ENCODE assay signal across 25 cellular contexts in genomic region chr5:133334796-133335639, GRCh38.
DNase-seq lines count a peak whose midpoint lies in the region; ATAC-seq, FAIRE-seq and TF ChIP-seq lines count a peak whose summit lies in the region.
"Had no signal": no experiment of that assay in that cellular context is flagged by ENCODE, and none has a peak within 500 bp of the region (broad histone marks: within the 10 kb centered on the region; RNA-seq: fewer than 3 reads in every experiment).

No MANE protein-coding gene starts in this region.

- H4K5ac ChIP-seq in IMR-90 (ENCODE audit: low read depth, low read length) = no peak overlapping the region
- no peak overlapping the region for H4K5ac ChIP-seq in H1 (ENCODE audit: insufficient read length, low read depth, low read length)

- H3K79me1 ChIP-seq in IMR-90 (ENCODE audit: low read depth in 1 of 2, low read length in 2 of 2) (no peaks in the 10 kb centered on the region), H1 (ENCODE audit: low read depth, low read length) (no peaks in the 10 kb centered on the region)

- no peaks in the 10 kb centered on the region for H3K23me2 ChIP-seq in H1 (ENCODE audit: low read depth, low read length)

- no peaks in the 10 kb centered on the region for H3K9me1 ChIP-seq in IMR-90 (ENCODE audit: insufficient read depth, low read length)

- H2BK12ac ChIP-seq in H1 (ENCODE audit: low read depth, low read length) = no peak overlapping the region

- H3K4me1 ChIP-seq in IMR-90 (ENCODE audit: control insufficient read depth, insufficient read depth, low read length) (no peaks in the 10 kb centered on the region), H1 (replicated peaks in 1 of 4; ENCODE audit: control insufficient read depth in 3 of 4, insufficient read depth in 4 of 4, low read length in 3 of 4) (peaks cover 0 to 20% (median 9%) of the 10 kb centered on the region in 4 experiments; a peak in 6 of 7 replicates), esophagus muscularis mucosa (no peaks in the 10 kb centered on the region), gastroesophageal sphincter (no peaks in the 10 kb centered on the region)
- H3K4me1 ChIP-seq: BE2C had no signal

- WGBS in IMR-90 (ENCODE audit: extremely low coverage in 2 of 2, insufficient read length in 1 of 2), 2 experiments = 28% methylated on average over 6 of the region's 14 CpGs; no CpG with 5 or more reads in 1 of the 2 experiments
- WGBS in H1 (ENCODE audit: extremely low coverage in 1 of 2, insufficient coverage in 1 of 2, insufficient read length in 1 of 2, insufficient replicate concordance in 2 of 2, low coverage in 1 of 2, low lambda C conversion rate in 2 of 2, missing lambda C conversion rate in 1 of 2), 2 experiments = 90% methylated on average over 14 of the region's 14 CpGs; no CpG with 5 or more reads in 1 of the 2 experiments
- 71% methylated on average over 2 of the region's 14 CpGs for WGBS in esophagus muscularis mucosa
- 94 to 100% methylated on average over 1 to 6 of the region's 14 CpGs for WGBS in gastroesophageal sphincter (ENCODE audit: low coverage in 1 of 2), 2 donors

- TF ChIP-seq EP300 in H1 (IDR thresholded peaks at IDR 0.05; ENCODE audit: borderline replicate concordance in 1 of 2, low read depth in 2 of 2, low read length in 2 of 2) = no peak
- no peak for TF ChIP-seq EP300 in esophagus muscularis mucosa (IDR thresholded peaks at IDR 0.05)
- TF ChIP-seq EP300 in gastroesophageal sphincter (IDR thresholded peaks at IDR 0.05) = no peak

- no peaks in the 10 kb centered on the region for H3K79me2 ChIP-seq in H1 (ENCODE audit: control insufficient read depth in 1 of 2, insufficient read depth in 2 of 2, low read length in 2 of 2)

- no peak overlapping the region for H3K18ac ChIP-seq in IMR-90 (ENCODE audit: low read depth, low read length)
- H3K18ac ChIP-seq in H1 (ENCODE audit: extremely low read depth, low read length) = no peak overlapping the region

- no peak for FAIRE-seq in H1 (lab: Jason Lieb, UNC)
- FAIRE-seq: D721Med, H54 had no signal

- dilution Hi-C loops in IMR-90 (cut with HindIII; ENCODE audit: low sequenced_read_pairs, unreplicated experiment) = no loop called here

- H3K14ac ChIP-seq in IMR-90 (replicated peaks; ENCODE audit: low read depth, low read length) (no peak overlapping the region), H1 (ENCODE audit: insufficient read length) (no peak overlapping the region)

- H3K4me3 ChIP-seq in H7 (ENCODE audit: insufficient read depth, low read depth, low read length) = no peak overlapping the region
- no peak overlapping the region for H3K4me3 ChIP-seq in IMR-90 (ENCODE audit: insufficient read depth, low read depth, low read length)
- no peak overlapping the region for H3K4me3 ChIP-seq in H1 (ENCODE audit: extremely low read depth in 1 of 4, insufficient read depth in 2 of 4, low read depth in 3 of 4, low read length in 4 of 4)
- no peak overlapping the region for H3K4me3 ChIP-seq in esophagus muscularis mucosa
- H3K4me3 ChIP-seq in gastroesophageal sphincter = no peak overlapping the region

- DNase-seq in H7 (peak; percentile 25), IMR-90 (no peak), H1 (ENCODE audit: low read depth in 1 of 2, low spot score in 2 of 2) (no peak), posterior vena cava (ENCODE audit: low spot score) (peak; percentile 35), islet precursor cell (no peak), esophagus muscularis mucosa (ENCODE audit: extremely low spot score) (no peak)
- DNase-seq: BE2C; DMS53; GF-D8; HFFc6; MV-4-11; NCI-H1105 treated with DMSO at 0.1 percent for 48 hours; NCI-H1694; NCI-H2081; NCI-H2171; NCI-H345; NCI-H524; NCI-H774; NK-92 treated with Interleukin-12 subunit alpha and Interleukin-12 subunit beta, amount 100 ng/mL, for 24 hours had no signal

- H3K36me3 ChIP-seq in H7 (replicated peaks; ENCODE audit: control insufficient read depth, insufficient read depth, low read length) = no peaks in the 10 kb centered on the region
- no peaks in the 10 kb centered on the region for H3K36me3 ChIP-seq in IMR-90 (ENCODE audit: control insufficient read depth, insufficient read depth, low read length)
- no peaks in the 10 kb centered on the region for H3K36me3 ChIP-seq in H1 (ENCODE audit: control insufficient read depth in 2 of 4, insufficient read depth in 4 of 4, low read length in 3 of 4)
- H3K36me3 ChIP-seq in esophagus muscularis mucosa = no peaks in the 10 kb centered on the region
- H3K36me3 ChIP-seq in gastroesophageal sphincter = no peaks in the 10 kb centered on the region
- H3K36me3 ChIP-seq: BE2C had no signal

- H3K27ac ChIP-seq in IMR-90 (ENCODE audit: insufficient read depth, low read length) (no peak overlapping the region), H1 (ENCODE audit: low read depth, low read length) (no peak overlapping the region), esophagus muscularis mucosa (replicated peaks in 1 of 4) (no peak overlapping the region), gastroesophageal sphincter (no peak overlapping the region)
- H3K27ac ChIP-seq: KMS-11 had no signal

- no peak for TF ChIP-seq POLR2A in IMR-90 (IDR thresholded peaks at IDR 0.05; ENCODE audit: low read depth, low read length)
- no peak for TF ChIP-seq POLR2A in H1 (IDR thresholded peaks at IDR 0.05; ENCODE audit: control extremely low read depth in 1 of 2, low read depth in 2 of 2, low read length in 2 of 2)
- no peak for TF ChIP-seq POLR2A in esophagus muscularis mucosa (IDR thresholded peaks at IDR 0.05; ENCODE audit: low read depth)
- no peak for TF ChIP-seq POLR2A in gastroesophageal sphincter (IDR thresholded peaks at IDR 0.05)

- H3K23ac ChIP-seq in IMR-90 (ENCODE audit: low read depth, low read length) = no peak overlapping the region
- H3K23ac ChIP-seq in H1 (ENCODE audit: insufficient read length) = no peak overlapping the region

- no peak for ATAC-seq in IMR-90 (ENCODE audit: low read depth)
- no peak for ATAC-seq in gastroesophageal sphincter
- ATAC-seq: Panc1, SK-N-SH treated with all-trans-retinoic acid at 6 μM for 48 hours had no signal

- no TSS peak for BruUV-seq in IMR-90 (replicated peaks; lab: Mats Ljungman, UMichigan)

- H2BK20ac ChIP-seq in IMR-90 (ENCODE audit: low read depth, low read length) (no peak overlapping the region), H1 (ENCODE audit: low read length) (no peak overlapping the region)

- H3K56ac ChIP-seq in IMR-90 (ENCODE audit: extremely low read depth, insufficient read depth, low read length) (no peak overlapping the region), H1 (replicated peaks; ENCODE audit: insufficient read length, low read depth, low read length) (no peak overlapping the region)

- H2BK120ac ChIP-seq in IMR-90 (ENCODE audit: low read depth, low read length) = no peak overlapping the region
- no peak overlapping the region for H2BK120ac ChIP-seq in H1 (replicated peaks; ENCODE audit: low read depth, low read length)

- H3K4me2 ChIP-seq in IMR-90 (ENCODE audit: low read depth, low read length) (no peak overlapping the region), H1 (ENCODE audit: insufficient read depth in 1 of 2, low read depth in 2 of 2, low read length in 2 of 2) (no peak overlapping the region)
- H3K4me2 ChIP-seq: KMS-11 had no signal

- H4K8ac ChIP-seq in IMR-90 (ENCODE audit: low read depth in 2 of 2, low read length in 2 of 2) (no peak overlapping the region), H1 (ENCODE audit: extremely low read depth, insufficient read depth, low read length) (no peak overlapping the region)

- H2AK5ac ChIP-seq in IMR-90 (ENCODE audit: low read depth, low read length) (no peak overlapping the region), H1 (ENCODE audit: low read depth, low read length) (no peak overlapping the region; the same call in 1 of the 2 replicates)

- no peak overlapping the region for H3K4ac ChIP-seq in IMR-90 (ENCODE audit: low read depth, low read length)
- H3K4ac ChIP-seq in H1 (replicated peaks; ENCODE audit: insufficient read length, low read depth, low read length) = no peak overlapping the region

- intact Hi-C loops in IMR-90 (cut with micrococcal nuclease) = no loop called here
- intact Hi-C loops in posterior vena cava (cut with DNase I) = no loop called here
- intact Hi-C loops in esophagus muscularis mucosa (cut with DNase I) = no loop called here

- TF ChIP-seq CTCF in IMR-90 (conservative IDR thresholded peaks at IDR 0.05; ENCODE audit: low read depth, low read length) (no peak), H1 (IDR thresholded peaks at IDR 0.05; ENCODE audit: control extremely low read depth in 1 of 3, insufficient read depth in 1 of 3, low read depth in 1 of 3, low read length in 3 of 3) (no peak), esophagus muscularis mucosa (IDR thresholded peaks at IDR 0.05) (no peak), gastroesophageal sphincter (IDR thresholded peaks at IDR 0.05) (no peak)

- in situ Hi-C loops in IMR-90 (cut with MboI; ENCODE audit: low sequenced_read_pairs) = no loop called here

- H4K20me1 ChIP-seq in IMR-90 (ENCODE audit: insufficient read depth, low read length) (no peaks in the 10 kb centered on the region), H1 (replicated peaks in 1 of 2; ENCODE audit: control insufficient read depth in 1 of 2, insufficient read depth in 2 of 2, low read length in 2 of 2) (no peaks in the 10 kb centered on the region)

- no peak for TF ChIP-seq RAD21 in IMR-90 (IDR thresholded peaks at IDR 0.05; ENCODE audit: low read length)
- no peak for TF ChIP-seq RAD21 in H1 (IDR thresholded peaks at IDR 0.05 in 1 of 2, conservative IDR thresholded peaks at IDR 0.05 in 1 of 2; ENCODE audit: low read depth in 2 of 2, low read length in 2 of 2)

- peak overlapping the region; percentile 3 for H2AK9ac ChIP-seq in IMR-90 (replicated peaks; ENCODE audit: low read depth, low read length, poor library complexity)

- H2AFZ ChIP-seq in IMR-90 (replicated peaks; ENCODE audit: low read length, poor library complexity) (no peak overlapping the region), H1 (ENCODE audit: low read length) (no peak overlapping the region)

- POLR2A ChIA-PET in IMR-90 (lab: Charles Lee; ENCODE audit: unreplicated experiment) = no interaction called here
- POLR2A ChIA-PET in H1 (lab: Charles Lee; ENCODE audit: partially characterized antibody) = no interaction called here

- H3K9me3 ChIP-seq in IMR-90 (ENCODE audit: control insufficient read depth, insufficient read depth, low read length) (no peaks in the 10 kb centered on the region), H1 (ENCODE audit: insufficient read depth in 2 of 2, low read depth in 1 of 2, low read length in 1 of 2) (no peaks in the 10 kb centered on the region), esophagus muscularis mucosa (no peaks in the 10 kb centered on the region), gastroesophageal sphincter (no peaks in the 10 kb centered on the region)
- H3K9me3 ChIP-seq: BE2C had no signal

- CTCF ChIA-PET in IMR-90 (lab: Yijun Ruan, JAX) (no interaction called here), H1 (lab: Charles Lee; ENCODE audit: partially characterized antibody) (interaction anchor here (0.8 to 7.5 kb wide), 8 partner anchors 8 to 224 kb away, joined by 3 to 50 read pairs (median 4); no protein-coding TSS in a partner anchor)

- H3K27me3 ChIP-seq in H7 (ENCODE audit: control insufficient read depth, insufficient read depth, low read length) (peaks cover 2% of the 10 kb centered on the region), IMR-90 (ENCODE audit: control insufficient read depth, insufficient read depth, low read length) (peaks cover 19% of the 10 kb centered on the region), H1 (replicated peaks in 1 of 4; ENCODE audit: control insufficient read depth in 3 of 4, extremely low read depth in 1 of 4, insufficient read depth in 3 of 4, low read length in 3 of 4) (no peaks in the 10 kb centered on the region; a peak in 1 of 7 replicates), esophagus muscularis mucosa (peaks cover 0 to 5% (median 0%) of the 10 kb centered on the region in 4 donors), gastroesophageal sphincter (no peaks in the 10 kb centered on the region)
- H3K27me3 ChIP-seq: BE2C had no signal

- H4K91ac ChIP-seq in IMR-90 (ENCODE audit: insufficient read depth, low read depth, low read length) (no peak overlapping the region), H1 (replicated peaks; ENCODE audit: insufficient read length, low read length) (peak overlapping the region; percentile 20)

- H3K9ac ChIP-seq in IMR-90 (ENCODE audit: low read depth, low read length) (no peak overlapping the region), H1 (replicated peaks in 1 of 4; ENCODE audit: extremely low read depth in 1 of 4, low read depth in 3 of 4, low read length in 3 of 4) (no peak overlapping the region)
- H3K9ac ChIP-seq: KMS-11 had no signal

- H2BK15ac ChIP-seq in IMR-90 (ENCODE audit: low read depth, low read length) = no peak overlapping the region
- no peak overlapping the region for H2BK15ac ChIP-seq in H1 (ENCODE audit: low read length)

- no peak overlapping the region for H2BK5ac ChIP-seq in IMR-90 (ENCODE audit: low read depth, low read length, poor library complexity, severe bottlenecking)
- H2BK5ac ChIP-seq in H1 (ENCODE audit: low read depth, low read length) = no peak overlapping the region

Comparison
In these comparisons a context has a peak if more than half of its experiments do, and no peak if none do; other contexts are left out.
1. DNase-seq: peak in H7 (single experiment) and posterior vena cava (single experiment); none in IMR-90 (single experiment), H1 (0 of 2), islet precursor cell (single experiment) and esophagus muscularis mucosa (single experiment).